Comparison of ENCODE assay signal across 8 cellular contexts in the genomic region with DNA sequence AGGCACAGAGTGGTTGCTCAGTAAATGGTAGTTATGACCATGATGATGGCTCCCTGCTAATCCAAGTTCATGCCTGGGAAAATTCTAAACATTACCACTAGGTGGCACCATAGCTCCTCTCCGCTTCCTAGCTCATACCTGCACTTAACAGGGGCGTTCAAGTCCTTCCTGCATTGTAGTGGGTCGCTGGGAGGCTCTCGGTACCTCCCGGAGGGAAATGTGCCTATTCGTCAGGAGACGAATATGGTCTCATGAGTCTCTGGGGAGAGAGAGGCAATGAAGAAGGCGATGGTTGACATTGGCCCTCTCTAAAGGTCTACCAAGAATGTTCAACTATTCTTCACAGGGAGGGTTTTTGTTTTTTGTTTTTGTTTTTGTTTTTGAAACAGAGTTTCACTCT.
DNase-seq lines count a peak whose midpoint lies in the region; ATAC-seq and FAIRE-seq lines count a peak whose summit lies in the region.

No MANE protein-coding gene starts in this region.

- FAIRE-seq in G401.6 (lab: Jason Lieb, UNC): peak; percentile 90

- peak; percentile 71 to 81 for DNase-seq in NCI-H2081 (lab: John Stamatoyannopoulos, UW)
- DNase-seq in T1000 (lab: John Stamatoyannopoulos, UW): peak; percentile 33
- DNase-seq in brain pericyte (ENCODE audit: low read depth, low spot score): peak; percentile 61
- peak; percentile 91 for DNase-seq in inferior parietal cortex (ENCODE audit: extremely low spot score)
- peak; percentile 5 to 21 for DNase-seq in stimulated activated CD4-positive, alpha-beta T cell treated with anti-CD3 and anti-CD28 coated beads, Interleukin-15, amount 100 ng/mL, for 1 hour (ENCODE audit: low read depth in 1 of 2, low spot score in 1 of 2)

- ATAC-seq in HG02610 (IDR thresholded peaks at IDR 0.05; ENCODE audit: unreplicated experiment) (peak; percentile 61), GM19395 (IDR thresholded peaks at IDR 0.05; ENCODE audit: unreplicated experiment) (no peak)

Comparison
In these comparisons a context has a peak if more than half of its experiments do, and no peak if none do; other contexts are left out.
1. DNase-seq: peak in every context shown above with its lines; median percentile 91 in inferior parietal cortex; 76 in NCI-H2081; 61 in brain pericyte; 33 in T1000; 13 in stimulated activated CD4-positive, alpha-beta T cell treated with anti-CD3 and anti-CD28 coated beads, Interleukin-15, amount 100 ng/mL, for 1 hour.